Comparison of ENCODE assay signal across 1 cellular context in the genomic region with DNA sequence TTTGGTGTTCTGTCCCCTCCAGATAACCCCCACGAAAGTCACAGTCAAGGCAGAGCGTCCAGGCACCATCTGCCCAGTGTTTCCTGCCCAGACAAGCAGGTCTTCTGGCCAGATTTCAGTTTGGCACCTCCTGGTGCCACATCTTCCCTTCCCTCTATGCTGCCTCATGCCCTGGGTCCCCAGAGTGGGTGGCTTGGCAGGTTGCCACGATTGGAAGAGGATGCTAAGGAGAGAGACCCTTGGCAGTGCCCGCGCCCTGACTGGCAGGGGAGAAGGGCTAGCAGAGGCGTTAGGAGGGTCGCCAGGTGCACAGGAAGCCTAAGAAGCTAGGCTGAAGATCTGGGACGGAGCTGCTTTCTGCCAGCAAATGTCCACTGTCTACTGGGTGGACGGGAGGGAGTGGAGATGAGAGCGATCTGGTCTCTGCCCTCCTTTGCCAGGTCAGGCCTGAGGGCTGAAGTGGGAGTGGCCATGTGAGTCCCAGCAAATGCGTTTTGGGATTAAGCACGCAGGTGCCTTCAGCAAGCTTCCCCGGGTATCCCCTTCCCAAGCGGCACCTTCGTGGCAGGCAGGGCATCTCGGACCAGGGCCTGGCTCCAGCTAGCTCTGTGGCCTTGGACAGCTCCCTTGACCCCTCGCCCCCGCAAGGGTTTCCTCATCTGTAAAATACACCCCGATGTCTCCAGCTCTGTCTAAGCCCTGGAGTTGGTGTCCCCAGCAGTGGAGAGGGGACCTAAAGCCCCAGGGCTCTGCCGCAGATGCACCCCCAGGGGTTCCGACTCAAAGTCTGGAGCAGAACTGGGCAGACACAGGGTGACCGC.
A peak's percentile ranks its signal among the peaks of the same experiment; 100 is the strongest.
TF ChIP-seq lines count a peak whose summit lies in the region.

No MANE protein-coding gene starts in this region.

TF ChIP-seq in HepG2, 621 proteins besides CTCF, POLR2A, EP300 and RAD21 (continued from another document):
- TF ChIP-seq TBX2 (CRISPR knock-in tag; IDR thresholded peaks at IDR 0.05; ENCODE audit: borderline replicate concordance) (peak; percentile 35; the same call in 1 of the 2 replicates), NFKBIZ (CRISPR knock-in tag; IDR thresholded peaks at IDR 0.05) (no peak), JUNB (CRISPR knock-in tag; IDR thresholded peaks at IDR 0.05; ENCODE audit: borderline replicate concordance) (no peak), IRF9 (CRISPR knock-in tag; IDR thresholded peaks at IDR 0.05; ENCODE audit: borderline replicate concordance) (no peak), HIVEP1 (CRISPR knock-in tag; IDR thresholded peaks at IDR 0.05) (no peak), KDM5B (CRISPR knock-in tag; IDR thresholded peaks at IDR 0.05; ENCODE audit: borderline replicate concordance) (peak; percentile 73; the same call in 1 of the 2 replicates), SIN3B (IDR thresholded peaks at IDR 0.05; ENCODE audit: low read length) (no peak), NBN (conservative IDR thresholded peaks at IDR 0.05) (no peak), ZNF598 (CRISPR knock-in tag; IDR thresholded peaks at IDR 0.05; ENCODE audit: borderline replicate concordance) (no peak), MLLT10 (CRISPR knock-in tag; IDR thresholded peaks at IDR 0.05) (no peak), ZZZ3 (CRISPR knock-in tag; IDR thresholded peaks at IDR 0.05; ENCODE audit: borderline replicate concordance) (no peak), CBX1 (IDR thresholded peaks at IDR 0.05; ENCODE audit: low read depth) (no peak), MYC (CRISPR knock-in tag; IDR thresholded peaks at IDR 0.05; ENCODE audit: borderline replicate concordance) (no peak), NR2F1 (CRISPR knock-in tag; IDR thresholded peaks at IDR 0.05) (peak in 1 of 2 experiments; percentile 60; a peak in 1 of 4 replicates), ZNF253 (CRISPR knock-in tag; IDR thresholded peaks at IDR 0.05; ENCODE audit: borderline replicate concordance) (0 out of 2 replicates have a peak, but pooled peaks have one; percentile 56), KLF6 (CRISPR knock-in tag; IDR thresholded peaks at IDR 0.05) (peak; percentile 49; the same call in 1 of the 2 replicates), ATAD3A (CRISPR knock-in tag; IDR thresholded peaks at IDR 0.05) (no peak), KAT8 (CRISPR knock-in tag; IDR thresholded peaks at IDR 0.05) (0 out of 2 replicates have a peak, but pooled peaks have one; percentile 16), ZNF644 (CRISPR knock-in tag; IDR thresholded peaks at IDR 0.05; ENCODE audit: low read depth) (0 out of 2 replicates have a peak, but pooled peaks have one; percentile 38), HMGA1 (CRISPR knock-in tag; conservative IDR thresholded peaks at IDR 0.05) (no peak), TRIM24 (CRISPR knock-in tag; IDR thresholded peaks at IDR 0.05) (no peak), ZNF44 (CRISPR knock-in tag; IDR thresholded peaks at IDR 0.05) (0 out of 2 replicates have a peak, but pooled peaks have one; percentile 43), XRCC5 (optimal IDR thresholded peaks at IDR 0.05; ENCODE audit: low read length) (peak; percentile 39), BORCS8-MEF2B (CRISPR knock-in tag; IDR thresholded peaks at IDR 0.05) (0 out of 2 replicates have a peak, but pooled peaks have one; percentile 44), ZBTB40 (IDR thresholded peaks at IDR 0.05) (no peak), ZBTB40 (CRISPR knock-in tag; IDR thresholded peaks at IDR 0.05) (peak; percentile 42; the same call in 1 of the 2 replicates), ZBTB8A (CRISPR knock-in tag; IDR thresholded peaks at IDR 0.05; ENCODE audit: borderline replicate concordance, low read depth) (no peak), KDM3A (CRISPR knock-in tag; IDR thresholded peaks at IDR 0.05; ENCODE audit: low read depth) (no peak), ZNF792 (CRISPR knock-in tag; IDR thresholded peaks at IDR 0.05) (no peak), KLF12 (CRISPR knock-in tag; IDR thresholded peaks at IDR 0.05; ENCODE audit: borderline replicate concordance) (no peak), CBX2 (IDR thresholded peaks at IDR 0.05; ENCODE audit: low read depth, low read length) (no peak), CBX2 (CRISPR knock-in tag; IDR thresholded peaks at IDR 0.05; ENCODE audit: low read depth) (no peak), ZBTB38 (CRISPR knock-in tag; IDR thresholded peaks at IDR 0.05) (peak; percentile 17; the same call in 1 of the 2 replicates)
- TF ChIP-seq, protein P1, sequence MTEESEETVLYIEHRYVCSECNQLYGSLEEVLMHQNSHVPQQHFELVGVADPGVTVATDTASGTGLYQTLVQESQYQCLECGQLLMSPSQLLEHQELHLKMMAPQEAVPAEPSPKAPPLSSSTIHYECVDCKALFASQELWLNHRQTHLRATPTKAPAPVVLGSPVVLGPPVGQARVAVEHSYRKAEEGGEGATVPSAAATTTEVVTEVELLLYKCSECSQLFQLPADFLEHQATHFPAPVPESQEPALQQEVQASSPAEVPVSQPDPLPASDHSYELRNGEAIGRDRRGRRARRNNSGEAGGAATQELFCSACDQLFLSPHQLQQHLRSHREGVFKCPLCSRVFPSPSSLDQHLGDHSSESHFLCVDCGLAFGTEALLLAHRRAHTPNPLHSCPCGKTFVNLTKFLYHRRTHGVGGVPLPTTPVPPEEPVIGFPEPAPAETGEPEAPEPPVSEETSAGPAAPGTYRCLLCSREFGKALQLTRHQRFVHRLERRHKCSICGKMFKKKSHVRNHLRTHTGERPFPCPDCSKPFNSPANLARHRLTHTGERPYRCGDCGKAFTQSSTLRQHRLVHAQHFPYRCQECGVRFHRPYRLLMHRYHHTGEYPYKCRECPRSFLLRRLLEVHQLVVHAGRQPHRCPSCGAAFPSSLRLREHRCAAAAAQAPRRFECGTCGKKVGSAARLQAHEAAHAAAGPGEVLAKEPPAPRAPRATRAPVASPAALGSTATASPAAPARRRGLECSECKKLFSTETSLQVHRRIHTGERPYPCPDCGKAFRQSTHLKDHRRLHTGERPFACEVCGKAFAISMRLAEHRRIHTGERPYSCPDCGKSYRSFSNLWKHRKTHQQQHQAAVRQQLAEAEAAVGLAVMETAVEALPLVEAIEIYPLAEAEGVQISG (CRISPR knock-in tag; IDR thresholded peaks at IDR 0.05) = no peak
- TF ChIP-seq, protein P2, sequence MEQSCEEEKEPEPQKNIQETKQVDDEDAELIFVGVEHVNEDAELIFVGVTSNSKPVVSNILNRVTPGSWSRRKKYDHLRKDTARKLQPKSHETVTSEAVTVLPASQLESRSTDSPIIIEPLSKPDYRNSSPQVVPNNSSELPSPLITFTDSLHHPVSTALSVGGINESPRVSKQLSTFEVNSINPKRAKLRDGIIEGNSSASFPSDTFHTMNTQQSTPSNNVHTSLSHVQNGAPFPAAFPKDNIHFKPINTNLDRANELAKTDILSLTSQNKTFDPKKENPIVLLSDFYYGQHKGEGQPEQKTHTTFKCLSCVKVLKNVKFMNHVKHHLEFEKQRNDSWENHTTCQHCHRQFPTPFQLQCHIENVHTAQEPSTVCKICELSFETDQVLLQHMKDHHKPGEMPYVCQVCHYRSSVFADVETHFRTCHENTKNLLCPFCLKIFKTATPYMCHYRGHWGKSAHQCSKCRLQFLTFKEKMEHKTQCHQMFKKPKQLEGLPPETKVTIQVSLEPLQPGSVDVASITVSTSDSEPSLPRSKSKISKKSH (CRISPR knock-in tag; IDR thresholded peaks at IDR 0.05; ENCODE audit: borderline replicate concordance) = 0 out of 2 replicates have a peak, but pooled peaks have one; percentile 49
- TF ChIP-seq, protein P3, sequence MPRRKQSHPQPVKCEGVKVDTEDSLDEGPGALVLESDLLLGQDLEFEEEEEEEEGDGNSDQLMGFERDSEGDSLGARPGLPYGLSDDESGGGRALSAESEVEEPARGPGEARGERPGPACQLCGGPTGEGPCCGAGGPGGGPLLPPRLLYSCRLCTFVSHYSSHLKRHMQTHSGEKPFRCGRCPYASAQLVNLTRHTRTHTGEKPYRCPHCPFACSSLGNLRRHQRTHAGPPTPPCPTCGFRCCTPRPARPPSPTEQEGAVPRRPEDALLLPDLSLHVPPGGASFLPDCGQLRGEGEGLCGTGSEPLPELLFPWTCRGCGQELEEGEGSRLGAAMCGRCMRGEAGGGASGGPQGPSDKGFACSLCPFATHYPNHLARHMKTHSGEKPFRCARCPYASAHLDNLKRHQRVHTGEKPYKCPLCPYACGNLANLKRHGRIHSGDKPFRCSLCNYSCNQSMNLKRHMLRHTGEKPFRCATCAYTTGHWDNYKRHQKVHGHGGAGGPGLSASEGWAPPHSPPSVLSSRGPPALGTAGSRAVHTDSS (CRISPR knock-in tag; conservative IDR thresholded peaks at IDR 0.05) = no peak
